ENCODE assay signal across 8 cellular contexts in the genomic region with DNA sequence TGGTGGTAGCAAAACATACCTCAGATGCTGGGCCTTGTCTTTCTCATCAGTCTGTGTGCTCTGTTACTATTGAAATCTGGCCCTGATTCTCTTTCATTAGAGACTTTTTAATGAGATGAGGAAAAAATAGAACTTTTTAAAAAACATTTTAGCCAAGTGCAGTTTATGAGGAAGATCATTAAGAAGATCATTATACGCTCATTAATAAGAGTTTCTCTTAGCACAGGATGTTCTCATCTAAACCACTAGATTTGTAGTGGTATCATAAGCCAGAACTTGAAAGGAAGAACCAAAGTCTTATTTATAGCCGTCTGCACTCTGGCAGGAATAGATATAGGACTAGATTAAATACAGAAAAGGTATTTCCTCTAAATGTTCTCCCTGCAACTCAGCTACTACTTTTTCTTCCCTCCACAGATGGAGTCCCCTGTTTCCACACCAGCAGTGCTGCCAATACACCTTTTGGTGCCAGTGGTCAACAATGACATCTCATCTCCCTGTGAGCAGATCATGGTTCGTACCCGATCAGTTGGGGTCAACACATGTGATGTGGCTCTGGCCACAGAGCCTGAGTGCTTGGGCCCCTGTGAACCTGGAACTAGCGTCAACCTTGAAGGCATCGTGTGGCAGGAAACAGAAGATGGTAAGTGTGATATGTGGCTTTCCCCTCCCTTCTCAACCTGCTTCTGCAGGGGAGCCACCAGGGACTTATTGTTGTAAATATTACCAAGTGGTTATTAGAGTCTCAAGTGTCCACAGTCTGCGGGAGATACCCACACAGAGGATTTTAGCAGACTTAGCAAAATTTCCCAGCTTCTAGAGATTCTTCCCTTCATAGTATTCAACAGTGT.
A peak's percentile ranks its signal among the peaks of the same experiment; 100 is the strongest.
DNase-seq lines count a peak whose midpoint lies in the region; ATAC-seq and TF ChIP-seq lines count a peak whose summit lies in the region.

No MANE protein-coding gene starts in this region.

- H3K27ac ChIP-seq in OCI-LY7 (ENCODE audit: low read depth, low read length, poor library complexity, severe bottlenecking) = no peak overlapping the region

- H3K4me3 ChIP-seq in OCI-LY7 (ENCODE audit: low read depth, low read length, poor library complexity, severe bottlenecking) (no peak overlapping the region), BE2C (ENCODE audit: low read depth, low read length) (no peak overlapping the region)

- H3K4me1 Mint-ChIP-seq in activated naive CD8-positive, alpha-beta T cell treated with anti-CD3 and anti-CD28 coated beads, Interleukin-2, amount 10 ng/mL, durations not matched to agents 7 days and 5 days = peaks cover 79% of the 10 kb centered on the region
- H3K4me1 Mint-ChIP-seq in stimulated activated memory B cell treated with anti-CD40 and anti-IgM and Interleukin-4, amounts not matched to agents 10 μg/mL and 1 μg/mL and 100 μg/mL, for 72 hours = peaks cover 55% of the 10 kb centered on the region

- H4K20me1 ChIP-seq in OCI-LY7 (ENCODE audit: insufficient read depth, low read length) = peaks cover 7% of the 10 kb centered on the region; the same call in 1 of the 2 replicates

- peak; percentile 73 for ATAC-seq in activated naive CD8-positive, alpha-beta T cell treated with anti-CD3 and anti-CD28 coated beads, Interleukin-2, amount 10 ng/mL, durations not matched to agents 7 days and 5 days (ENCODE audit: low read depth)
- peak; percentile 91 for ATAC-seq in stimulated activated memory B cell treated with anti-CD40 and anti-IgM and Interleukin-4, amounts not matched to agents 10 μg/mL and 1 μg/mL and 100 μg/mL, for 72 hours

- CTCF ChIA-PET in OCI-LY7 (lab: Charles Lee; ENCODE audit: unreplicated experiment) = no interaction called here

- H3K4me1 ChIP-seq in OCI-LY7 (ENCODE audit: insufficient read depth, low read length, poor library complexity, severe bottlenecking) (peaks cover 35% of the 10 kb centered on the region), BE2C (peaks cover 17% of the 10 kb centered on the region)

- no peak for TF ChIP-seq CTCF in OCI-LY7 (conservative IDR thresholded peaks at IDR 0.05; ENCODE audit: low read length)
- no peak for TF ChIP-seq CTCF in BE2C (IDR thresholded peaks at IDR 0.05; ENCODE audit: low read depth, low read length)

- H3K36me3 Mint-ChIP-seq in activated naive CD8-positive, alpha-beta T cell treated with anti-CD3 and anti-CD28 coated beads, Interleukin-2, amount 10 ng/mL, durations not matched to agents 7 days and 5 days = peaks cover 9% of the 10 kb centered on the region
- H3K36me3 Mint-ChIP-seq in stimulated activated memory B cell treated with anti-CD40 and anti-IgM and Interleukin-4, amounts not matched to agents 10 μg/mL and 1 μg/mL and 100 μg/mL, for 72 hours = no peaks in the 10 kb centered on the region

- H3K27me3 ChIP-seq in BE2C = no peaks in the 10 kb centered on the region

- H3K27me3 Mint-ChIP-seq in activated naive CD8-positive, alpha-beta T cell treated with anti-CD3 and anti-CD28 coated beads, Interleukin-2, amount 10 ng/mL, durations not matched to agents 7 days and 5 days = no peaks in the 10 kb centered on the region
- H3K27me3 Mint-ChIP-seq in stimulated activated memory B cell treated with anti-CD40 and anti-IgM and Interleukin-4, amounts not matched to agents 10 μg/mL and 1 μg/mL and 100 μg/mL, for 72 hours = no peaks in the 10 kb centered on the region

- H3K9me2 ChIP-seq in OCI-LY7 (ENCODE audit: insufficient read depth, low read length) = no peaks in the 10 kb centered on the region

- peak overlapping the region; percentile 99 for H3K27ac Mint-ChIP-seq in activated naive CD8-positive, alpha-beta T cell treated with anti-CD3 and anti-CD28 coated beads, Interleukin-2, amount 10 ng/mL, durations not matched to agents 7 days and 5 days
- peak overlapping the region; percentile 69 for H3K27ac Mint-ChIP-seq in stimulated activated memory B cell treated with anti-CD40 and anti-IgM and Interleukin-4, amounts not matched to agents 10 μg/mL and 1 μg/mL and 100 μg/mL, for 72 hours

- H3K36me3 ChIP-seq in OCI-LY7 (ENCODE audit: insufficient read depth, low read length) (no peaks in the 10 kb centered on the region; the same call in 1 of the 2 replicates), BE2C (peaks cover 8% of the 10 kb centered on the region; the same call in 1 of the 2 replicates)

- H3K4me2 ChIP-seq in OCI-LY7 (ENCODE audit: low read length) = 0 out of 2 replicates have a peak overlapping the region, but pooled peaks have one; percentile 0

- intact Hi-C loops in OCI-LY7 (cut with micrococcal nuclease; ENCODE audit: unreplicated experiment) = no loop called here

- no TSS peak for BruUV-seq in OCI-LY7 (replicated peaks; lab: Mats Ljungman, UMichigan)

- no peak overlapping the region for H2AFZ ChIP-seq in OCI-LY7 (ENCODE audit: low read length)

- H3K79me2 ChIP-seq in OCI-LY7 (ENCODE audit: insufficient read depth, low read depth, low read length) = no peaks in the 10 kb centered on the region; the same call in 1 of the 2 replicates

- H3K9me3 Mint-ChIP-seq in activated naive CD8-positive, alpha-beta T cell treated with anti-CD3 and anti-CD28 coated beads, Interleukin-2, amount 10 ng/mL, durations not matched to agents 7 days and 5 days = no peaks in the 10 kb centered on the region
- H3K9me3 Mint-ChIP-seq in stimulated activated memory B cell treated with anti-CD40 and anti-IgM and Interleukin-4, amounts not matched to agents 10 μg/mL and 1 μg/mL and 100 μg/mL, for 72 hours = no peaks in the 10 kb centered on the region

- peak; percentile 6 for DNase-seq in NCI-H2227 (lab: John Stamatoyannopoulos, UW; ENCODE audit: unreplicated experiment)
- no peak for DNase-seq in NCI-H2227 treated with DMSO at 0.1 percent for 48 hours (lab: John Stamatoyannopoulos, UW)
- DNase-seq in OCI-LY7 (ENCODE audit: low spot score) = no peak
- peak; percentile 71 for DNase-seq in activated naive CD8-positive, alpha-beta T cell treated with anti-CD3 and anti-CD28 coated beads, Interleukin-2, amount 10 ng/mL, durations not matched to agents 7 days and 5 days
- DNase-seq in BE2C = no peak
- DNase-seq in NCI-H82 (lab: John Stamatoyannopoulos, UW) = no peak
- no peak for DNase-seq in CD1c-positive myeloid dendritic cell (ENCODE audit: extremely low spot score)

- H3K9me3 ChIP-seq in OCI-LY7 (ENCODE audit: low read length) (no peaks in the 10 kb centered on the region), BE2C (no peaks in the 10 kb centered on the region)

- POLR2A ChIA-PET in OCI-LY7 (lab: Charles Lee) = interaction anchor here (0.6 kb wide), 2 partner anchors 67 to 563 kb away, joined by 3 read pairs; partner anchors contain the start of gene CLPX
- POLR2A ChIA-PET in activated naive CD8-positive, alpha-beta T cell treated with anti-CD3 and anti-CD28 coated beads, Interleukin-2, amount 10 ng/mL, durations not matched to agents 7 days and 5 days (lab: Charles Lee) = interaction anchor here (1.2 to 3.2 kb wide), 5 partner anchors 12 to 235 kb away, joined by 3 to 33 read pairs (median 4); partner anchors contain the start of genes TRIP4 and ZNF609

- peak overlapping the region; percentile 78 for H3K4me3 Mint-ChIP-seq in activated naive CD8-positive, alpha-beta T cell treated with anti-CD3 and anti-CD28 coated beads, Interleukin-2, amount 10 ng/mL, durations not matched to agents 7 days and 5 days
- peak overlapping the region; percentile 36 for H3K4me3 Mint-ChIP-seq in stimulated activated memory B cell treated with anti-CD40 and anti-IgM and Interleukin-4, amounts not matched to agents 10 μg/mL and 1 μg/mL and 100 μg/mL, for 72 hours

Comparison
In these comparisons a context has a peak if more than half of its experiments do, and no peak if none do; other contexts are left out.
1. DNase-seq: peak in NCI-H2227 (single experiment) and activated naive CD8-positive, alpha-beta T cell treated with anti-CD3 and anti-CD28 coated beads, Interleukin-2, amount 10 ng/mL, durations not matched to agents 7 days and 5 days (single experiment); none in NCI-H2227 treated with DMSO at 0.1 percent for 48 hours (single experiment), OCI-LY7 (single experiment), BE2C (single experiment), NCI-H82 (single experiment) and CD1c-positive myeloid dendritic cell (single experiment).